In the genomic region with DNA sequence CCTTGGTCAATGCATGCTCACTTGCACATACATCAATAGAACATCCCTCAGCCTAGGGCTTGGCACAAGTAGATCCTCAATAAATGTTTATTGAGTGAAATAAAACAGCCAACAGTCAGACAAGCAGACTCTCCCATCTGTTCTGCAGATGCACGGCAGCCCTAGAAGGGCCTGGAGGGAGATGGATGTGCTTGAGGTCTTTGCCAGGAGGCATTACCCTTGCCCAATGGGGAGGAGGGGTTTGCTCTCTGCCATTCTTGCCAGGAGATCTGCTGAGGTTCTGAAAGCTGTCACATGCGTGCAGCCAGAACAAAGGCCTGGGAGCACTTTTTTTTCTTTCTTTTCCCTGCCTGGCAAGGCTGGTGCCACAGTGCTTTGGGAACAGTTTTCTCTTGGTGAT, we compare ENCODE assay signal across 25 cellular contexts.
DNase-seq lines count a peak whose midpoint lies in the region; TF ChIP-seq lines count a peak whose summit lies in the region.
"Had no signal": no experiment of that assay in that cellular context is flagged by ENCODE, and none has a peak within 500 bp of the region (broad histone marks: within the 10 kb centered on the region; RNA-seq: fewer than 3 reads in every experiment).

No MANE protein-coding gene starts in this region.

- peaks cover 0 to 10% (median 2%) of the 10 kb centered on the region in 3 donors for H3K27me3 Mint-ChIP-seq in immature natural killer cell (ENCODE audit: low read depth in 3 of 3)
- H3K27me3 Mint-ChIP-seq: CD4-positive, alpha-beta memory T cell; IgD-negative memory B cell had no signal

- H3K27ac ChIP-seq in neuronal stem cell (replicated peaks; ENCODE audit: low read length) (no peak overlapping the region), Peyer's patch (no peak overlapping the region)
- H3K27ac ChIP-seq: A549; BLaER1 treated with 17β-estradiol and CSF1 and Interleukin-3, amounts not matched to agents 10 nM and 100 nM; HL-60; KMS-11; SK-N-MC had no signal

- H3K9ac ChIP-seq in neuronal stem cell (ENCODE audit: low read depth, low read length, poor library complexity): no peak overlapping the region
- H3K9ac ChIP-seq: BLaER1 treated with 17β-estradiol and CSF1 and Interleukin-3, amounts not matched to agents 10 nM and 100 nM; KMS-11 had no signal

- no peak overlapping the region for H4K8ac ChIP-seq in neuronal stem cell (ENCODE audit: low read depth, low read length)

- H3K4me3 ChIP-seq in neuronal stem cell (ENCODE audit: low read length in 2 of 2): no peak overlapping the region
- no peak overlapping the region for H3K4me3 ChIP-seq in Peyer's patch
- H3K4me3 ChIP-seq: A549; BLaER1 treated with 17β-estradiol and CSF1 and Interleukin-3, amounts not matched to agents 10 nM and 100 nM; SK-N-MC had no signal

- H3K4me1 ChIP-seq in neuronal stem cell (ENCODE audit: control insufficient read depth in 2 of 2, insufficient read depth in 1 of 2, low read depth in 1 of 2, low read length in 2 of 2) (peaks cover 0 to 2% of the 10 kb centered on the region in 2 donors), Peyer's patch (no peaks in the 10 kb centered on the region)
- H3K4me1 ChIP-seq: A549; BLaER1 treated with 17β-estradiol and CSF1 and Interleukin-3, amounts not matched to agents 10 nM and 100 nM had no signal

- H2BK5ac ChIP-seq in neuronal stem cell (ENCODE audit: low read length): no peak overlapping the region

- H3K27me3 ChIP-seq in neuronal stem cell (ENCODE audit: control insufficient read depth in 3 of 3, insufficient read depth in 3 of 3, low read depth in 1 of 3, low read length in 3 of 3): no peaks in the 10 kb centered on the region
- H3K27me3 ChIP-seq in Peyer's patch: no peaks in the 10 kb centered on the region
- H3K27me3 ChIP-seq: BLaER1 treated with 17β-estradiol and CSF1 and Interleukin-3, amounts not matched to agents 10 nM and 100 nM had no signal

- H3K4me3 Mint-ChIP-seq in immature natural killer cell: no peak overlapping the region
- H3K4me3 Mint-ChIP-seq: CD4-positive, alpha-beta memory T cell; IgD-negative memory B cell had no signal

- H3K18ac ChIP-seq in neuronal stem cell (ENCODE audit: low read length): peak overlapping the region; percentile 16

- no peak overlapping the region for H4K91ac ChIP-seq in neuronal stem cell (ENCODE audit: low read depth, low read length, poor library complexity)

- no peaks in the 10 kb centered on the region for H3K36me3 ChIP-seq in neuronal stem cell (replicated peaks in 1 of 2; ENCODE audit: control insufficient read depth in 2 of 2, insufficient read depth in 2 of 2, low read length in 2 of 2)
- no peaks in the 10 kb centered on the region for H3K36me3 ChIP-seq in Peyer's patch
- H3K36me3 ChIP-seq: BLaER1 treated with 17β-estradiol and CSF1 and Interleukin-3, amounts not matched to agents 10 nM and 100 nM had no signal

- H3K4me1 Mint-ChIP-seq in immature natural killer cell: no peaks in the 10 kb centered on the region
- H3K4me1 Mint-ChIP-seq: CD4-positive, alpha-beta memory T cell; IgD-negative memory B cell had no signal

- H3K9me3 Mint-ChIP-seq in immature natural killer cell: peaks cover 0 to 2% (median 0%) of the 10 kb centered on the region in 6 donors

- no peaks in the 10 kb centered on the region for H3K36me3 Mint-ChIP-seq in immature natural killer cell
- H3K36me3 Mint-ChIP-seq: CD4-positive, alpha-beta memory T cell had no signal

- no peak overlapping the region for H2AFZ ChIP-seq in neuronal stem cell (ENCODE audit: low read length)

- H2AK5ac ChIP-seq in neuronal stem cell (ENCODE audit: low read depth, low read length): no peak overlapping the region

- H2BK15ac ChIP-seq in neuronal stem cell (ENCODE audit: low read length): no peak overlapping the region

- H3K79me1 ChIP-seq in neuronal stem cell (ENCODE audit: low read depth, low read length): no peaks in the 10 kb centered on the region

- no peak overlapping the region for H3K4ac ChIP-seq in neuronal stem cell (ENCODE audit: low read length)

- H3K4me2 ChIP-seq in neuronal stem cell (ENCODE audit: insufficient read depth, low read length, poor library complexity, severe bottlenecking): no peak overlapping the region
- H3K4me2 ChIP-seq: A549; BLaER1 treated with 17β-estradiol and CSF1 and Interleukin-3, amounts not matched to agents 10 nM and 100 nM; KMS-11 had no signal

- no peak overlapping the region for H3K23ac ChIP-seq in neuronal stem cell (ENCODE audit: low read depth, low read length, poor library complexity)

- no peak for TF ChIP-seq POLR2A in Peyer's patch (IDR thresholded peaks at IDR 0.05)

- no peak overlapping the region for H3K27ac Mint-ChIP-seq in immature natural killer cell
- H3K27ac Mint-ChIP-seq: CD4-positive, alpha-beta memory T cell; IgD-negative memory B cell had no signal

- H3K9me3 ChIP-seq in neuronal stem cell (replicated peaks in 1 of 2; ENCODE audit: control insufficient read depth in 2 of 2, insufficient read depth in 1 of 2, low read depth in 1 of 2, low read length in 2 of 2): no peaks in the 10 kb centered on the region
- no peaks in the 10 kb centered on the region for H3K9me3 ChIP-seq in Peyer's patch
- H3K9me3 ChIP-seq: A549; BLaER1 treated with 17β-estradiol and CSF1 and Interleukin-3, amounts not matched to agents 10 nM and 100 nM had no signal

- no peak overlapping the region for H2BK12ac ChIP-seq in neuronal stem cell (ENCODE audit: low read length)

- WGBS in neuronal stem cell (ENCODE audit: extremely low coverage in 2 of 2, insufficient read length in 2 of 2, insufficient replicate concordance in 1 of 2), 2 donors: no CpG with 5 or more reads among the region's 2 CpGs

- no peak overlapping the region for H2BK120ac ChIP-seq in neuronal stem cell (ENCODE audit: low read depth, low read length)

- DNase-seq in DMS 273 (lab: John Stamatoyannopoulos, UW; ENCODE audit: unreplicated experiment): peak; percentile 53
- peak; percentile 50 for DNase-seq in NCI-H1694 treated with DMSO at 0.1 percent for 48 hours (lab: John Stamatoyannopoulos, UW)
- peak; percentile 44 for DNase-seq in epidermal melanocyte (ENCODE audit: insufficient read length, low spot score)
- DNase-seq in neuronal stem cell (ENCODE audit: low spot score): no peak
- no peak for DNase-seq in Peyer's patch
- no peak for DNase-seq in NCI-H345 treated with DMSO at 0.1 percent for 48 hours (lab: John Stamatoyannopoulos, UW; ENCODE audit: unreplicated experiment)
- DNase-seq in SKM-1 treated with dmso at 0.1 percent for 144 hours (lab: John Stamatoyannopoulos, UW; ENCODE audit: unreplicated experiment): no peak
- DNase-seq in immature natural killer cell: no peak
- DNase-seq: AML-193; CD4-positive, alpha-beta memory T cell; COR-L47; DMS79 treated with DMSO at 0.1 percent for 48 hours; NCI-H1092; NCI-H1417 treated with DMSO at 0.1 percent for 48 hours; NCI-H187 treated with DMSO at 0.1 percent for 48 hours; NCI-H2227 treated with DMSO at 0.1 percent for 48 hours; NCI-H524; SIG-M5; T-helper 2 cell had no signal

- H3K14ac ChIP-seq in neuronal stem cell (ENCODE audit: low read length): no peak overlapping the region

- no peak for TF ChIP-seq CTCF in Peyer's patch (IDR thresholded peaks at IDR 0.05)

Comparison
In these comparisons a context has a peak if more than half of its experiments do, and no peak if none do; other contexts are left out.
1. DNase-seq: peak in DMS 273 (single experiment), NCI-H1694 treated with DMSO at 0.1 percent for 48 hours (single experiment) and epidermal melanocyte (single experiment); none in neuronal stem cell (single experiment), Peyer's patch (0 of 3), NCI-H345 treated with DMSO at 0.1 percent for 48 hours (single experiment), SKM-1 treated with dmso at 0.1 percent for 144 hours (single experiment) and immature natural killer cell (0 of 3).